In the genomic region with DNA sequence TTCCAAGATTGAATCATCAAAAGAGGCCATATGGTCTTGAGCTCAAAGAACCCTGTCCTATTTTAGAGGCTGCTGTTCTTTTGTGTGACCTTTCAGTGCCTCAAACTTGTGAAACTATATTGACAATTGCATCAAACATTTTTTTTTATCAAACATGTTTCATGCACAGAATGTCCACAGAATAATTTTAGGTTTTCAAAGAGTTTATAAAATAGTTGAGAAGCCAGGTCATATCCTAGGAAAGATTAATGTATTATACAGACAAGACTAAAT, we compare ENCODE assay signal across 13 cellular contexts.
DNase-seq lines count a peak whose midpoint lies in the region; ATAC-seq and TF ChIP-seq lines count a peak whose summit lies in the region.
"Had no signal": no experiment of that assay in that cellular context is flagged by ENCODE, and none has a peak within 500 bp of the region (broad histone marks: within the 10 kb centered on the region; RNA-seq: fewer than 3 reads in every experiment).

No MANE protein-coding gene starts in this region.

- TF ChIP-seq CTCF in mesothelial cell of epicardium (IDR thresholded peaks at IDR 0.05; ENCODE audit: unreplicated experiment) (no peak), endothelial cell (IDR thresholded peaks at IDR 0.05; ENCODE audit: unreplicated experiment) (no peak)
- no peak for TF ChIP-seq CTCF in CD8-positive, alpha-beta T cell (IDR thresholded peaks at IDR 0.05)

- CTCF ChIA-PET in activated CD4-positive, alpha-beta memory T cell treated with anti-CD3 and anti-CD28 coated beads for 36 hours (lab: Charles Lee): interaction anchor here (1.1 to 1.2 kb wide), 2 partner anchors 12 to 36 kb away, joined by 3 to 4 read pairs; no protein-coding TSS in a partner anchor
- CTCF ChIA-PET in activated CD4-positive, alpha-beta memory T cell treated with anti-CD3 and anti-CD28 coated beads, Interleukin-2, amount 10 ng/mL, durations not matched to agents 7 days and 5 days (lab: Charles Lee): interaction anchor here (1.0 kb wide), 1 partner anchor 241 kb away, joined by 4 read pairs; a partner anchor contains a TSS
- CTCF ChIA-PET in CD8-positive, alpha-beta T cell (lab: Charles Lee): no interaction called here

- H3K27ac Mint-ChIP-seq in activated CD4-positive, alpha-beta memory T cell treated with anti-CD3 and anti-CD28 coated beads for 36 hours: peak overlapping the region; percentile 83
- H3K27ac Mint-ChIP-seq in activated CD4-positive, alpha-beta memory T cell treated with anti-CD3 and anti-CD28 coated beads, Interleukin-2, amount 10 ng/mL, durations not matched to agents 7 days and 5 days: no peak overlapping the region
- peak overlapping the region; percentile 18 for H3K27ac Mint-ChIP-seq in mesothelial cell of epicardium
- H3K27ac Mint-ChIP-seq in CD8-positive, alpha-beta T cell: no peak overlapping the region
- no peak overlapping the region for H3K27ac Mint-ChIP-seq in endothelial cell (ENCODE audit: unreplicated experiment)

- DNase-seq in activated CD4-positive, alpha-beta memory T cell treated with anti-CD3 and anti-CD28 coated beads for 36 hours: no peak
- DNase-seq in activated CD4-positive, alpha-beta memory T cell treated with anti-CD3 and anti-CD28 coated beads, Interleukin-2, amount 10 ng/mL, durations not matched to agents 7 days and 5 days: no peak
- DNase-seq in mesothelial cell of epicardium (ENCODE audit: low spot score in 2 of 2, unreplicated experiment in 2 of 2) (no peak), endothelial cell (ENCODE audit: low spot score) (no peak)
- no peak for DNase-seq in CD8-positive, alpha-beta T cell
- DNase-seq: activated CD8-positive, alpha-beta memory T cell treated with anti-CD3 and anti-CD28 coated beads, Interleukin-2, amount 50 U/mL, for 48 hours; left cardiac atrium; T-helper 17 cell; testis had no signal

- H3K4me3 ChIP-seq in CD8-positive, alpha-beta T cell (ENCODE audit: low read depth, low read length): no peak overlapping the region
- H3K4me3 ChIP-seq: testis had no signal

- H3K4me1 Mint-ChIP-seq in activated CD4-positive, alpha-beta memory T cell treated with anti-CD3 and anti-CD28 coated beads for 36 hours (ENCODE audit: low read depth): peaks cover 66% of the 10 kb centered on the region
- peaks cover 58% of the 10 kb centered on the region for H3K4me1 Mint-ChIP-seq in activated CD4-positive, alpha-beta memory T cell treated with anti-CD3 and anti-CD28 coated beads, Interleukin-2, amount 10 ng/mL, durations not matched to agents 7 days and 5 days
- H3K4me1 Mint-ChIP-seq in mesothelial cell of epicardium (peaks cover 42% of the 10 kb centered on the region), endothelial cell (ENCODE audit: unreplicated experiment) (no peaks in the 10 kb centered on the region)
- H3K4me1 Mint-ChIP-seq in CD8-positive, alpha-beta T cell (ENCODE audit: low read depth): peaks cover 19% of the 10 kb centered on the region

- POLR2A ChIA-PET in activated CD4-positive, alpha-beta memory T cell treated with anti-CD3 and anti-CD28 coated beads for 36 hours (lab: Charles Lee): interaction anchor here (0.8 to 1.4 kb wide), 4 partner anchors 38 to 64 kb away, joined by 3 to 5 read pairs (median 3); no protein-coding TSS in a partner anchor
- POLR2A ChIA-PET in activated CD4-positive, alpha-beta memory T cell treated with anti-CD3 and anti-CD28 coated beads, Interleukin-2, amount 10 ng/mL, durations not matched to agents 7 days and 5 days (lab: Charles Lee): interaction anchor here (0.6 to 1.5 kb wide), 2 partner anchors 44 to 526 kb away, joined by 3 read pairs; no protein-coding TSS in a partner anchor
- POLR2A ChIA-PET in CD8-positive, alpha-beta T cell (lab: Charles Lee): no interaction called here

- no peaks in the 10 kb centered on the region for H3K27me3 Mint-ChIP-seq in activated CD4-positive, alpha-beta memory T cell treated with anti-CD3 and anti-CD28 coated beads for 36 hours
- no peaks in the 10 kb centered on the region for H3K27me3 Mint-ChIP-seq in activated CD4-positive, alpha-beta memory T cell treated with anti-CD3 and anti-CD28 coated beads, Interleukin-2, amount 10 ng/mL, durations not matched to agents 7 days and 5 days
- no peaks in the 10 kb centered on the region for H3K27me3 Mint-ChIP-seq in mesothelial cell of epicardium (ENCODE audit: low read depth)
- H3K27me3 Mint-ChIP-seq in CD8-positive, alpha-beta T cell (ENCODE audit: low read depth): no peaks in the 10 kb centered on the region
- no peaks in the 10 kb centered on the region for H3K27me3 Mint-ChIP-seq in endothelial cell (ENCODE audit: unreplicated experiment)
- H3K27me3 Mint-ChIP-seq: central memory CD8-positive, alpha-beta T cell; T-helper 17 cell had no signal

- H3K9me3 Mint-ChIP-seq in activated CD4-positive, alpha-beta memory T cell treated with anti-CD3 and anti-CD28 coated beads for 36 hours: no peaks in the 10 kb centered on the region
- H3K9me3 Mint-ChIP-seq in activated CD4-positive, alpha-beta memory T cell treated with anti-CD3 and anti-CD28 coated beads, Interleukin-2, amount 10 ng/mL, durations not matched to agents 7 days and 5 days: no peaks in the 10 kb centered on the region
- H3K9me3 Mint-ChIP-seq in mesothelial cell of epicardium (no peaks in the 10 kb centered on the region), endothelial cell (ENCODE audit: unreplicated experiment) (no peaks in the 10 kb centered on the region)
- no peaks in the 10 kb centered on the region for H3K9me3 Mint-ChIP-seq in CD8-positive, alpha-beta T cell
- H3K9me3 Mint-ChIP-seq: central memory CD8-positive, alpha-beta T cell had no signal

- H3K27ac ChIP-seq in KOPT-K1 (ENCODE audit: low read depth, low read length, poor library complexity, severe bottlenecking): peak overlapping the region; percentile 96
- no peak overlapping the region for H3K27ac ChIP-seq in CD8-positive, alpha-beta T cell (ENCODE audit: low read depth, low read length)
- H3K27ac ChIP-seq: testis had no signal

- H3K9me3 ChIP-seq in KOPT-K1 (ENCODE audit: insufficient read depth, low read length, poor library complexity, severe bottlenecking): no peaks in the 10 kb centered on the region
- no peaks in the 10 kb centered on the region for H3K9me3 ChIP-seq in CD8-positive, alpha-beta T cell (ENCODE audit: low read length)
- H3K9me3 ChIP-seq: testis had no signal

- no peaks in the 10 kb centered on the region for H3K27me3 ChIP-seq in CD8-positive, alpha-beta T cell (ENCODE audit: insufficient read depth, low read length)
- H3K27me3 ChIP-seq: testis had no signal

- ATAC-seq in GM21528 (IDR thresholded peaks at IDR 0.05; ENCODE audit: low FRiP score, unreplicated experiment) (peak; percentile 5), HG03139 (IDR thresholded peaks at IDR 0.05; ENCODE audit: unreplicated experiment) (no peak)
- no peak for ATAC-seq in CD8-positive, alpha-beta T cell
- ATAC-seq: left cardiac atrium, T-helper 17 cell had no signal

- peaks cover 50% of the 10 kb centered on the region for H3K36me3 Mint-ChIP-seq in activated CD4-positive, alpha-beta memory T cell treated with anti-CD3 and anti-CD28 coated beads for 36 hours
- H3K36me3 Mint-ChIP-seq in activated CD4-positive, alpha-beta memory T cell treated with anti-CD3 and anti-CD28 coated beads, Interleukin-2, amount 10 ng/mL, durations not matched to agents 7 days and 5 days (ENCODE audit: low read depth): peaks cover 59% of the 10 kb centered on the region
- H3K36me3 Mint-ChIP-seq in mesothelial cell of epicardium (peaks cover 13% of the 10 kb centered on the region), endothelial cell (ENCODE audit: low read depth, unreplicated experiment) (peaks cover 4% of the 10 kb centered on the region)
- peaks cover 40% of the 10 kb centered on the region for H3K36me3 Mint-ChIP-seq in CD8-positive, alpha-beta T cell

- H3K4me1 ChIP-seq in CD8-positive, alpha-beta T cell (ENCODE audit: insufficient read depth, low read length): no peaks in the 10 kb centered on the region
- H3K4me1 ChIP-seq: testis had no signal

- intact Hi-C loops in activated CD4-positive, alpha-beta memory T cell treated with anti-CD3 and anti-CD28 coated beads for 36 hours (cut with micrococcal nuclease): loop anchor here (1.0 to 5.0 kb wide), 10 partner anchors 17 to 268 kb away; no protein-coding TSS in a partner anchor
- intact Hi-C loops in CD8-positive, alpha-beta T cell (cut with DNase I, micrococcal nuclease): loop anchor here in 1 of 2 experiments (5.0 kb wide), 2 partner anchors 37 to 63 kb away; no protein-coding TSS in a partner anchor

- peaks cover 99% of the 10 kb centered on the region for H3K36me3 ChIP-seq in KOPT-K1 (ENCODE audit: insufficient read depth, low read length)
- H3K36me3 ChIP-seq in CD8-positive, alpha-beta T cell (ENCODE audit: insufficient read depth, low read length): peaks cover 3% of the 10 kb centered on the region

- no peak overlapping the region for H3K4me3 Mint-ChIP-seq in activated CD4-positive, alpha-beta memory T cell treated with anti-CD3 and anti-CD28 coated beads for 36 hours
- H3K4me3 Mint-ChIP-seq in activated CD4-positive, alpha-beta memory T cell treated with anti-CD3 and anti-CD28 coated beads, Interleukin-2, amount 10 ng/mL, durations not matched to agents 7 days and 5 days: no peak overlapping the region
- H3K4me3 Mint-ChIP-seq in mesothelial cell of epicardium (no peak overlapping the region), endothelial cell (ENCODE audit: unreplicated experiment) (no peak overlapping the region)
- no peak overlapping the region for H3K4me3 Mint-ChIP-seq in CD8-positive, alpha-beta T cell
- H3K4me3 Mint-ChIP-seq: central memory CD8-positive, alpha-beta T cell; T-helper 17 cell had no signal

Comparison
In these comparisons a context has a peak if more than half of its experiments do, and no peak if none do; other contexts are left out.
1. H3K27ac Mint-ChIP-seq: peak in activated CD4-positive, alpha-beta memory T cell treated with anti-CD3 and anti-CD28 coated beads for 36 hours (single experiment) and mesothelial cell of epicardium (single experiment); none in activated CD4-positive, alpha-beta memory T cell treated with anti-CD3 and anti-CD28 coated beads, Interleukin-2, amount 10 ng/mL, durations not matched to agents 7 days and 5 days (single experiment), CD8-positive, alpha-beta T cell (single experiment) and endothelial cell (single experiment).